8 cellular contexts compared by ENCODE assay signal in the genomic region with DNA sequence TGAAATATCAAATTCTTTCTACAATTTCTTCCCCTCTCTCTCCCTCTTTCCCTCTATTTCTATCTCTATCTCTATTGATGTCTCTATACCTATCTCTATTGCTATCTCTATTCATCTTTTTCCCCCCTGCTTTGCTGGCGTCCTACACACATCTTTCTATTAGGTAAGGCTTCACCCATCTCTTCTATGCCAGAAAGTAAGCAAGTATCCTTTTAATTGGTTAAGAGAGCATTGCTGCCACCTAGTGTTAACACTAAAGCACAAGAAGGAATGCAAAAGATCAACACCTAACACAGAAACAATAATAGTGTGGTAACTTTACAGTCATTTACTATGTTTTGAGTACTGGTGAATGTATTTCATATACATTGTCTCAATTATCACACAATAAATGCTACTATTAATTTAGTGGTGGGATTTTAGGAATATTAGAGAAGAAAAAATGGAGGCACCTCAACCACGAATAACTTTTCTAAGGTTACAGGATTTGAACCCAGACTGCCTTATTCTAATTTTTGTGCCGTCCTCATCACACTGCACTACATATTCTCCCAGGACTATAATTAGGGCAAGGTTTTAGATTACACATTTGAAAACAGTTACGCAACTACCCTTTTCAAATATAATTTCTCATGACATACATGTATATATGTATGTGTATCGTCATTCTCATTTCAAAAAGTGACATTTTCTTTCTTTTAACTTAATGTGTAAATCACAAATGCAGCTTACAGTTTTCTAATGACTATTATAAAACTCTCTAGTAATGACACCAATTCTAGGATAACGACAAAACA. TPM values are rescaled to one million over a fixed set of nuclear protein-coding genes. Genes with fewer than 3 reads are reported as not detected.
A peak's percentile ranks its signal among the peaks of the same experiment; 100 is the strongest.
DNase-seq lines count a peak whose midpoint lies in the region; ATAC-seq, FAIRE-seq and TF ChIP-seq lines count a peak whose summit lies in the region.

No MANE protein-coding gene starts in this region.

- H2BK120ac ChIP-seq in H1 (replicated peaks; ENCODE audit: low read depth, low read length) (no peak overlapping the region), mesendoderm (ENCODE audit: low read depth, low read length) (no peak overlapping the region)

- H2AK5ac ChIP-seq in H1 (ENCODE audit: low read depth, low read length) (no peak overlapping the region), mesendoderm (ENCODE audit: low read length) (no peak overlapping the region)

- H4K8ac ChIP-seq in H1 (ENCODE audit: extremely low read depth, insufficient read depth, low read length) (no peak overlapping the region), mesendoderm (ENCODE audit: low read depth, low read length) (no peak overlapping the region)

- H3F3A ChIP-seq in Loucy (ENCODE audit: low read depth), result no peaks in the 10 kb centered on the region

- WGBS in H1 (ENCODE audit: extremely low coverage in 1 of 2, insufficient coverage in 1 of 2, insufficient read length in 1 of 2, insufficient replicate concordance in 2 of 2, low coverage in 1 of 2, low lambda C conversion rate in 2 of 2, missing lambda C conversion rate in 1 of 2), 2 experiments, result 79% methylated on average over 6 of the region's 6 CpGs; no CpG with 5 or more reads in 1 of the 2 experiments
- WGBS in mesendoderm (ENCODE audit: extremely low coverage, insufficient coverage, low lambda C conversion rate), result no CpG with 5 or more reads among the region's 6 CpGs

- H3K36me3 ChIP-seq in Loucy (ENCODE audit: insufficient read depth, low read length), result no peaks in the 10 kb centered on the region
- no peaks in the 10 kb centered on the region for H3K36me3 ChIP-seq in H1 (ENCODE audit: control insufficient read depth in 2 of 4, insufficient read depth in 4 of 4, low read length in 3 of 4)
- H3K36me3 ChIP-seq in mesendoderm (ENCODE audit: control insufficient read depth, insufficient read depth, low read length), result no peaks in the 10 kb centered on the region

- H4K5ac ChIP-seq in H1 (ENCODE audit: insufficient read length, low read depth, low read length), result no peak overlapping the region
- H4K5ac ChIP-seq in mesendoderm (ENCODE audit: low read length), result no peak overlapping the region

- no peak overlapping the region for H2BK12ac ChIP-seq in H1 (ENCODE audit: low read depth, low read length)

- H3K18ac ChIP-seq in H1 (ENCODE audit: extremely low read depth, low read length) (no peak overlapping the region), mesendoderm (ENCODE audit: low read length) (no peak overlapping the region)

- H3K4me2 ChIP-seq in Loucy (ENCODE audit: low read depth, low read length, poor library complexity, severe bottlenecking), result no peak overlapping the region
- no peak overlapping the region for H3K4me2 ChIP-seq in H1 (ENCODE audit: insufficient read depth in 1 of 2, low read depth in 2 of 2, low read length in 2 of 2)
- no peak overlapping the region for H3K4me2 ChIP-seq in mesendoderm (ENCODE audit: low read length)

- TF ChIP-seq POLR2A in H1 (IDR thresholded peaks at IDR 0.05; ENCODE audit: control extremely low read depth in 1 of 2, low read depth in 2 of 2, low read length in 2 of 2), result no peak

- TF ChIP-seq CTCF in Loucy (conservative IDR thresholded peaks at IDR 0.05; ENCODE audit: low read length), result peak; percentile 87
- peak in 2 of 3 experiments; percentile 44 to 80; a peak in 2 of 4 replicates for TF ChIP-seq CTCF in H1 (IDR thresholded peaks at IDR 0.05; ENCODE audit: control extremely low read depth in 1 of 3, insufficient read depth in 1 of 3, low read depth in 1 of 3, low read length in 3 of 3)

- no peak overlapping the region for H2BK15ac ChIP-seq in H1 (ENCODE audit: low read length)
- H2BK15ac ChIP-seq in mesendoderm (replicated peaks; ENCODE audit: low read depth), result no peak overlapping the region

- H3K79me1 ChIP-seq in H1 (ENCODE audit: low read depth, low read length), result no peaks in the 10 kb centered on the region
- no peaks in the 10 kb centered on the region for H3K79me1 ChIP-seq in mesendoderm (ENCODE audit: low read length)

- H3K9ac ChIP-seq in Loucy (ENCODE audit: low read depth, low read length, poor library complexity, severe bottlenecking) (no peak overlapping the region), H1 (replicated peaks in 1 of 4; ENCODE audit: extremely low read depth in 1 of 4, low read depth in 3 of 4, low read length in 3 of 4) (no peak overlapping the region), mesendoderm (ENCODE audit: low read length) (no peak overlapping the region)

- H3K79me2 ChIP-seq in Loucy (ENCODE audit: insufficient read depth, low read length) (no peaks in the 10 kb centered on the region), H1 (ENCODE audit: control insufficient read depth in 1 of 2, insufficient read depth in 2 of 2, low read length in 2 of 2) (no peaks in the 10 kb centered on the region), mesendoderm (ENCODE audit: control insufficient read depth, insufficient read depth, low read length) (no peaks in the 10 kb centered on the region)

- H2AFZ ChIP-seq in Loucy (ENCODE audit: low read length), result no peak overlapping the region
- H2AFZ ChIP-seq in H1 (ENCODE audit: low read length), result no peak overlapping the region

- H3K27ac ChIP-seq in H1 (ENCODE audit: low read depth, low read length), result no peak overlapping the region
- no peak overlapping the region for H3K27ac ChIP-seq in mesendoderm (ENCODE audit: low read depth, low read length)

- CTCF ChIA-PET in H1 (lab: Charles Lee; ENCODE audit: partially characterized antibody), result interaction anchor here (0.6 to 3.6 kb wide), 6 partner anchors 119 to 656 kb away, joined by 3 to 33 read pairs (median 4); no protein-coding TSS in a partner anchor

- H3K23me2 ChIP-seq in H1 (ENCODE audit: low read depth, low read length), result peaks cover 8% of the 10 kb centered on the region

- no peak overlapping the region for H3K4ac ChIP-seq in H1 (replicated peaks; ENCODE audit: insufficient read length, low read depth, low read length)
- no peak overlapping the region for H3K4ac ChIP-seq in mesendoderm (ENCODE audit: low read depth, low read length)

- TF ChIP-seq RAD21 in H1 (IDR thresholded peaks at IDR 0.05 in 1 of 2, conservative IDR thresholded peaks at IDR 0.05 in 1 of 2; ENCODE audit: low read depth in 2 of 2, low read length in 2 of 2), result peak; percentile 88 to 90

- no peak overlapping the region for H3K14ac ChIP-seq in H1 (ENCODE audit: insufficient read length)

- FAIRE-seq in G401.6 (lab: Jason Lieb, UNC) (peak; percentile 98), H1 (lab: Jason Lieb, UNC) (peak; percentile 90)

- H4K91ac ChIP-seq in H1 (replicated peaks; ENCODE audit: insufficient read length, low read length), result no peak overlapping the region

- POLR2A ChIA-PET in H1 (lab: Charles Lee; ENCODE audit: partially characterized antibody), result no interaction called here

- H3K9me2 ChIP-seq in Loucy (replicated peaks; ENCODE audit: low read depth, low read length), result no peaks in the 10 kb centered on the region

- H3K56ac ChIP-seq in H1 (replicated peaks; ENCODE audit: insufficient read length, low read depth, low read length) (no peak overlapping the region), mesendoderm (ENCODE audit: low read length) (no peak overlapping the region)

- H2BK5ac ChIP-seq in H1 (ENCODE audit: low read depth, low read length), result no peak overlapping the region
- H2BK5ac ChIP-seq in mesendoderm (ENCODE audit: low read length), result no peak overlapping the region

- H3K4me3 ChIP-seq in Loucy (ENCODE audit: low read length, poor library complexity, severe bottlenecking), result no peak overlapping the region
- H3K4me3 ChIP-seq in H1 (ENCODE audit: extremely low read depth in 1 of 4, insufficient read depth in 2 of 4, low read depth in 3 of 4, low read length in 4 of 4), result no peak overlapping the region
- no peak overlapping the region for H3K4me3 ChIP-seq in mesendoderm (ENCODE audit: low read length)

- H3K4me1 ChIP-seq in Loucy (ENCODE audit: insufficient read depth, low read length, poor library complexity, severe bottlenecking) (peaks cover 14% of the 10 kb centered on the region), H1 (replicated peaks in 1 of 4; ENCODE audit: control insufficient read depth in 3 of 4, insufficient read depth in 4 of 4, low read length in 3 of 4) (peaks cover 0 to 3% (median under 1%) of the 10 kb centered on the region in 4 experiments; a peak in 1 of 7 replicates), mesendoderm (ENCODE audit: control insufficient read depth, low read depth, low read length) (no peaks in the 10 kb centered on the region)

- TF ChIP-seq EP300 in H1 (IDR thresholded peaks at IDR 0.05; ENCODE audit: borderline replicate concordance in 1 of 2, low read depth in 2 of 2, low read length in 2 of 2), result no peak

- H3K9me3 ChIP-seq in Loucy (ENCODE audit: insufficient read depth, low read depth, low read length), result no peaks in the 10 kb centered on the region
- H3K9me3 ChIP-seq in H1 (ENCODE audit: insufficient read depth in 2 of 2, low read depth in 1 of 2, low read length in 1 of 2), result no peaks in the 10 kb centered on the region

- H2BK20ac ChIP-seq in H1 (ENCODE audit: low read length), result no peak overlapping the region

- ATAC-seq in GM21619 (IDR thresholded peaks at IDR 0.05; ENCODE audit: unreplicated experiment) (peak; percentile 55), HG03039 (IDR thresholded peaks at IDR 0.05; ENCODE audit: unreplicated experiment) (no peak), HG02763 (IDR thresholded peaks at IDR 0.05; ENCODE audit: unreplicated experiment) (no peak)

- H3K27me3 ChIP-seq in Loucy (ENCODE audit: insufficient read depth, low read length, poor library complexity, severe bottlenecking), result no peaks in the 10 kb centered on the region
- H3K27me3 ChIP-seq in H1 (replicated peaks in 1 of 4; ENCODE audit: control insufficient read depth in 3 of 4, extremely low read depth in 1 of 4, insufficient read depth in 3 of 4, low read length in 3 of 4), result peaks cover 0 to 6% (median 2%) of the 10 kb centered on the region in 4 experiments; a peak in 3 of 7 replicates
- H3K27me3 ChIP-seq in mesendoderm (ENCODE audit: insufficient read depth, low read length, poor library complexity), result no peaks in the 10 kb centered on the region

- H3K23ac ChIP-seq in H1 (ENCODE audit: insufficient read length) (no peak overlapping the region), mesendoderm (ENCODE audit: low read length) (no peak overlapping the region)

- H4K20me1 ChIP-seq in Loucy (ENCODE audit: insufficient read depth, low read length, poor library complexity, severe bottlenecking) (no peaks in the 10 kb centered on the region), H1 (replicated peaks in 1 of 2; ENCODE audit: control insufficient read depth in 1 of 2, insufficient read depth in 2 of 2, low read length in 2 of 2) (no peaks in the 10 kb centered on the region)

- DNase-seq in RPMI7951 (ENCODE audit: low read depth) (peak; percentile 66), H1 (ENCODE audit: low read depth in 1 of 2, low spot score in 2 of 2) (no peak), mesendoderm (peak; percentile 78)

RNA-seq across cellular contexts. Expression of gene C4orf36, which starts 3.7 kb away (rescaled TPM):
- not detected in 2 replicates for total RNA-seq in RPMI7951 (2014; rRNA removed; shearing (Covaris generic))
- 1.5 TPM in 2 replicates for total RNA-seq in H1 (2021; fragmentation: NEBNext Ultra II Directional; extraction: Animal tissue kit (Norgen Biotek cat#: 25700))
- 1.2 and 1.4 TPM in 2 replicates for polyA plus RNA-seq in H1 (2011; rRNA removed)
- polyA plus RNA-seq in H1 (2011; cell fraction: cytosol; rRNA removed), result 1.8 TPM
- 1.7 TPM for polyA plus RNA-seq in H1 (2011; cell fraction: nucleus; rRNA removed)
- 1.4 to 2.5 TPM (median 1.9 TPM) in 4 replicates for polyA plus RNA-seq in H1 (2012, experiment 1 of 2)
- polyA plus RNA-seq in H1 (2012, experiment 2 of 2), result 1.6 TPM
- polyA plus RNA-seq in H1 (2013, experiment 1 of 2), result 0.71 TPM
- 1.4 TPM for polyA plus RNA-seq in H1 (2013, experiment 2 of 2)
- 0.98 and 1.4 TPM in 2 replicates for polyA minus RNA-seq in H1 (2011; rRNA and poly(A)+ RNA removed)
- polyA minus RNA-seq in H1 (2011; cell fraction: cytosol; rRNA and poly(A)+ RNA removed), result 1.0 TPM
- polyA minus RNA-seq in H1 (2011; cell fraction: nucleus; rRNA and poly(A)+ RNA removed), result 0.90 TPM
- 2.2 TPM for polyA plus RNA-seq in mesendoderm (2013, experiment 1 of 2)
- 1.5 TPM for polyA plus RNA-seq in mesendoderm (2013, experiment 2 of 2)

RNA-seq across cellular contexts. Expression of gene AFF1, which starts 38.9 kb away (rescaled TPM):
- total RNA-seq in RPMI7951 (2014; rRNA removed; shearing (Covaris generic)), result 8.9 and 9.5 TPM in 2 replicates
- 85.4 and 85.5 TPM in 2 replicates for total RNA-seq in H1 (2021; fragmentation: NEBNext Ultra II Directional; extraction: Animal tissue kit (Norgen Biotek cat#: 25700))
- polyA plus RNA-seq in H1 (2011; rRNA removed), result 14.8 and 24.6 TPM in 2 replicates
- polyA plus RNA-seq in H1 (2011; cell fraction: cytosol; rRNA removed), result 14.7 TPM
- polyA plus RNA-seq in H1 (2011; cell fraction: nucleus; rRNA removed), result 39.6 TPM
- polyA plus RNA-seq in H1 (2012, experiment 1 of 2), result 16.6 to 29.0 TPM (median 21.1 TPM) in 4 replicates
- 1.9 TPM for polyA plus RNA-seq in H1 (2012, experiment 2 of 2)
- polyA plus RNA-seq in H1 (2013, experiment 1 of 2), result 29.1 TPM
- 29.0 TPM for polyA plus RNA-seq in H1 (2013, experiment 2 of 2)
- polyA minus RNA-seq in H1 (2011; rRNA and poly(A)+ RNA removed), result 104 and 106 TPM in 2 replicates
- polyA minus RNA-seq in H1 (2011; cell fraction: cytosol; rRNA and poly(A)+ RNA removed), result 44.7 TPM
- 152 TPM for polyA minus RNA-seq in H1 (2011; cell fraction: nucleus; rRNA and poly(A)+ RNA removed)
- polyA plus RNA-seq in mesendoderm (2013, experiment 1 of 2), result 39.7 TPM
- 39.1 TPM for polyA plus RNA-seq in mesendoderm (2013, experiment 2 of 2)

RNA-seq across cellular contexts. Expression of gene SLC10A6, which starts 46.7 kb away (rescaled TPM):
- total RNA-seq in RPMI7951 (2014; rRNA removed; shearing (Covaris generic)), result not detected in 2 replicates
- 0.21 TPM in 1 of 2 replicates, not detected in the other for total RNA-seq in H1 (2021; fragmentation: NEBNext Ultra II Directional; extraction: Animal tissue kit (Norgen Biotek cat#: 25700))
- not detected in 2 replicates for polyA plus RNA-seq in H1 (2011; rRNA removed)
- polyA plus RNA-seq in H1 (2011; cell fraction: cytosol; rRNA removed), result 0.05 TPM
- polyA plus RNA-seq in H1 (2011; cell fraction: nucleus; rRNA removed), result 0.10 TPM
- 0.12 TPM in 1 of 4 replicates, not detected in the others for polyA plus RNA-seq in H1 (2012, experiment 1 of 2)
- not detected for polyA plus RNA-seq in H1 (2012, experiment 2 of 2)
- polyA plus RNA-seq in H1 (2013, experiment 1 of 2), result not detected
- polyA plus RNA-seq in H1 (2013, experiment 2 of 2), result 0.04 TPM
- not detected in 2 replicates for polyA minus RNA-seq in H1 (2011; rRNA and poly(A)+ RNA removed)
- polyA minus RNA-seq in H1 (2011; cell fraction: cytosol; rRNA and poly(A)+ RNA removed), result not detected
- polyA minus RNA-seq in H1 (2011; cell fraction: nucleus; rRNA and poly(A)+ RNA removed), result not detected
- polyA plus RNA-seq in mesendoderm (2013, experiment 1 of 2), result not detected
- polyA plus RNA-seq in mesendoderm (2013, experiment 2 of 2), result 0.06 TPM

Comparison
In these comparisons a context has a peak if more than half of its experiments do, and no peak if none do; other contexts are left out.
1. DNase-seq: peak in RPMI7951 (single experiment) and mesendoderm (single experiment); none in H1 (0 of 2).